ENCODE assay signal across 1 cellular context in the genomic region with DNA sequence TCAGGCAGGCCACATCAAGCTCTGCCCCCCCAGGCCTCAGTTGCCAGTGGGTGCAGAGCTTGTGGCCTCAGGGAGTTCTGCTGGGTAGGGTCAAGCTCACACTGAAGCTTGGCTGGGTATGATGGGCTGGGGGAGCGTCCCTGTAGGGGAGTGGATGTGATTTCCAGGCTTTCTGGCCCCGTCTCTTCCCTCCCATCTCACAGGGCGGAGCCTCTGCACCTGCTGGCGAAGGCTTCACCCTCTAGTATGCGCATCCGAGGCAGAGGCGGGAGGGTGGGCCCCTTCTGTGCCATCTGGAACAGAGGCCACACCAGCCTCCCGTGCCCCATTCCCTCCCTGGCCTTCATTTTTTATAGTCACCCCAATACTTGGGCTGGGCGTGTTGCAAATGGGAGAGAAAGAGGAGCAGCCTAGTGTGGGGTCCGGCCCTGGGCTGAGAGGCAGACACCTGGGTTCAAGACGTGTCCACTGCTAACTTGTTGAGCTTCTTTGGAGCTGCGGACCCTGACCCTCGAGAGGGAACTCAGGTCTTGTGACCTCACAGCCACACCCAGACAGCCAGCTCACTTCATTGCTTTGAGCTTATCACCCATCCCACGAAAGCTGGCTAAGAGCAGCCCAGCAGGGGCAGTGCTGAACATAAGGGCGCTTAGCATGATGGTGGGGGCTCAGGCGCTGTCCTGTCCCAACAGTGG.
TF ChIP-seq lines count a peak whose summit lies in the region.

No MANE protein-coding gene starts in this region.

TF ChIP-seq in GM23338, 12 proteins besides CTCF, POLR2A, EP300 and RAD21 (continued from another document):
- TF ChIP-seq, protein P1, sequence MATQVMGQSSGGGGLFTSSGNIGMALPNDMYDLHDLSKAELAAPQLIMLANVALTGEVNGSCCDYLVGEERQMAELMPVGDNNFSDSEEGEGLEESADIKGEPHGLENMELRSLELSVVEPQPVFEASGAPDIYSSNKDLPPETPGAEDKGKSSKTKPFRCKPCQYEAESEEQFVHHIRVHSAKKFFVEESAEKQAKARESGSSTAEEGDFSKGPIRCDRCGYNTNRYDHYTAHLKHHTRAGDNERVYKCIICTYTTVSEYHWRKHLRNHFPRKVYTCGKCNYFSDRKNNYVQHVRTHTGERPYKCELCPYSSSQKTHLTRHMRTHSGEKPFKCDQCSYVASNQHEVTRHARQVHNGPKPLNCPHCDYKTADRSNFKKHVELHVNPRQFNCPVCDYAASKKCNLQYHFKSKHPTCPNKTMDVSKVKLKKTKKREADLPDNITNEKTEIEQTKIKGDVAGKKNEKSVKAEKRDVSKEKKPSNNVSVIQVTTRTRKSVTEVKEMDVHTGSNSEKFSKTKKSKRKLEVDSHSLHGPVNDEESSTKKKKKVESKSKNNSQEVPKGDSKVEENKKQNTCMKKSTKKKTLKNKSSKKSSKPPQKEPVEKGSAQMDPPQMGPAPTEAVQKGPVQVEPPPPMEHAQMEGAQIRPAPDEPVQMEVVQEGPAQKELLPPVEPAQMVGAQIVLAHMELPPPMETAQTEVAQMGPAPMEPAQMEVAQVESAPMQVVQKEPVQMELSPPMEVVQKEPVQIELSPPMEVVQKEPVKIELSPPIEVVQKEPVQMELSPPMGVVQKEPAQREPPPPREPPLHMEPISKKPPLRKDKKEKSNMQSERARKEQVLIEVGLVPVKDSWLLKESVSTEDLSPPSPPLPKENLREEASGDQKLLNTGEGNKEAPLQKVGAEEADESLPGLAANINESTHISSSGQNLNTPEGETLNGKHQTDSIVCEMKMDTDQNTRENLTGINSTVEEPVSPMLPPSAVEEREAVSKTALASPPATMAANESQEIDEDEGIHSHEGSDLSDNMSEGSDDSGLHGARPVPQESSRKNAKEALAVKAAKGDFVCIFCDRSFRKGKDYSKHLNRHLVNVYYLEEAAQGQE (IDR thresholded peaks at IDR 0.05; ENCODE audit: unreplicated experiment), result no peak
- TF ChIP-seq JUNB (IDR thresholded peaks at IDR 0.05; ENCODE audit: unreplicated experiment) (no peak), EZH2phosphoT487 (IDR thresholded peaks at IDR 0.05; ENCODE audit: unreplicated experiment) (no peak), STAT1 (IDR thresholded peaks at IDR 0.05; ENCODE audit: unreplicated experiment) (no peak), NANOG (IDR thresholded peaks at IDR 0.05; ENCODE audit: borderline replicate concordance) (no peak), EZH2 (IDR thresholded peaks at IDR 0.05; ENCODE audit: low read depth, unreplicated experiment) (no peak), CREB1 (CRISPR knock-in tag; IDR thresholded peaks at IDR 0.05; ENCODE audit: low read depth) (no peak), ETS1 (IDR thresholded peaks at IDR 0.05) (no peak), ZNF331 (CRISPR knock-in tag; IDR thresholded peaks at IDR 0.05; ENCODE audit: low read depth) (no peak), ZNF114 (CRISPR knock-in tag; IDR thresholded peaks at IDR 0.05) (no peak)
- TF ChIP-seq, protein P2, sequence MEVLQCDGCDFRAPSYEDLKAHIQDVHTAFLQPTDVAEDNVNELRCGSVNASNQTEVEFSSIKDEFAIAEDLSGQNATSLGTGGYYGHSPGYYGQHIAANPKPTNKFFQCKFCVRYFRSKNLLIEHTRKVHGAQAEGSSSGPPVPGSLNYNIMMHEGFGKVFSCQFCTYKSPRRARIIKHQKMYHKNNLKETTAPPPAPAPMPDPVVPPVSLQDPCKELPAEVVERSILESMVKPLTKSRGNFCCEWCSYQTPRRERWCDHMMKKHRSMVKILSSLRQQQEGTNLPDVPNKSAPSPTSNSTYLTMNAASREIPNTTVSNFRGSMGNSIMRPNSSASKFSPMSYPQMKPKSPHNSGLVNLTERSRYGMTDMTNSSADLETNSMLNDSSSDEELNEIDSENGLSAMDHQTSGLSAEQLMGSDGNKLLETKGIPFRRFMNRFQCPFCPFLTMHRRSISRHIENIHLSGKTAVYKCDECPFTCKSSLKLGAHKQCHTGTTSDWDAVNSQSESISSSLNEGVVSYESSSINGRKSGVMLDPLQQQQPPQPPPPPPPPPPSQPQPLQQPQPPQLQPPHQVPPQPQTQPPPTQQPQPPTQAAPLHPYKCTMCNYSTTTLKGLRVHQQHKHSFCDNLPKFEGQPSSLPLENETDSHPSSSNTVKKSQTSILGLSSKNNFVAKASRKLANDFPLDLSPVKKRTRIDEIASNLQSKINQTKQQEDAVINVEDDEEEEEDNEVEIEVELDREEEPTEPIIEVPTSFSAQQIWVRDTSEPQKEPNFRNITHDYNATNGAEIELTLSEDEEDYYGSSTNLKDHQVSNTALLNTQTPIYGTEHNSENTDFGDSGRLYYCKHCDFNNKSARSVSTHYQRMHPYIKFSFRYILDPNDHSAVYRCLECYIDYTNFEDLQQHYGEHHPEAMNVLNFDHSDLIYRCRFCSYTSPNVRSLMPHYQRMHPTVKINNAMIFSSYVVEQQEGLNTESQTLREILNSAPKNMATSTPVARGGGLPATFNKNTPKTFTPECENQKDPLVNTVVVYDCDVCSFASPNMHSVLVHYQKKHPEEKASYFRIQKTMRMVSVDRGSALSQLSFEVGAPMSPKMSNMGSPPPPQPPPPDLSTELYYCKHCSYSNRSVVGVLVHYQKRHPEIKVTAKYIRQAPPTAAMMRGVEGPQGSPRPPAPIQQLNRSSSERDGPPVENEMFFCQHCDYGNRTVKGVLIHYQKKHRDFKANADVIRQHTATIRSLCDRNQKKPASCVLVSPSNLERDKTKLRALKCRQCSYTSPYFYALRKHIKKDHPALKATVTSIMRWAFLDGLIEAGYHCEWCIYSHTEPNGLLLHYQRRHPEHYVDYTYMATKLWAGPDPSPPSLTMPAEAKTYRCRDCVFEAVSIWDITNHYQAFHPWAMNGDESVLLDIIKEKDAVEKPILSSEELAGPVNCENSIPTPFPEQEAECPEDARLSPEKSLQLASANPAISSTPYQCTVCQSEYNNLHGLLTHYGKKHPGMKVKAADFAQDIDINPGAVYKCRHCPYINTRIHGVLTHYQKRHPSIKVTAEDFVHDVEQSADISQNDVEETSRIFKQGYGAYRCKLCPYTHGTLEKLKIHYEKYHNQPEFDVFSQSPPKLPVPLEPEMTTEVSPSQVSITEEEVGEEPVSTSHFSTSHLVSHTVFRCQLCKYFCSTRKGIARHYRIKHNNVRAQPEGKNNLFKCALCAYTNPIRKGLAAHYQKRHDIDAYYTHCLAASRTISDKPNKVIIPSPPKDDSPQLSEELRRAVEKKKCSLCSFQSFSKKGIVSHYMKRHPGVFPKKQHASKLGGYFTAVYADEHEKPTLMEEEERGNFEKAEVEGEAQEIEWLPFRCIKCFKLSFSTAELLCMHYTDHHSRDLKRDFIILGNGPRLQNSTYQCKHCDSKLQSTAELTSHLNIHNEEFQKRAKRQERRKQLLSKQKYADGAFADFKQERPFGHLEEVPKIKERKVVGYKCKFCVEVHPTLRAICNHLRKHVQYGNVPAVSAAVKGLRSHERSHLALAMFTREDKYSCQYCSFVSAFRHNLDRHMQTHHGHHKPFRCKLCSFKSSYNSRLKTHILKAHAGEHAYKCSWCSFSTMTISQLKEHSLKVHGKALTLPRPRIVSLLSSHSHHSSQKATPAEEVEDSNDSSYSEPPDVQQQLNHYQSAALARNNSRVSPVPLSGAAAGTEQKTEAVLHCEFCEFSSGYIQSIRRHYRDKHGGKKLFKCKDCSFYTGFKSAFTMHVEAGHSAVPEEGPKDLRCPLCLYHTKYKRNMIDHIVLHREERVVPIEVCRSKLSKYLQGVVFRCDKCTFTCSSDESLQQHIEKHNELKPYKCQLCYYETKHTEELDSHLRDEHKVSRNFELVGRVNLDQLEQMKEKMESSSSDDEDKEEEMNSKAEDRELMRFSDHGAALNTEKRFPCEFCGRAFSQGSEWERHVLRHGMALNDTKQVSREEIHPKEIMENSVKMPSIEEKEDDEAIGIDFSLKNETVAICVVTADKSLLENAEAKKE (CRISPR knock-in tag; IDR thresholded peaks at IDR 0.05), result no peak
